9 cellular contexts compared by ENCODE assay signal in the genomic region with DNA sequence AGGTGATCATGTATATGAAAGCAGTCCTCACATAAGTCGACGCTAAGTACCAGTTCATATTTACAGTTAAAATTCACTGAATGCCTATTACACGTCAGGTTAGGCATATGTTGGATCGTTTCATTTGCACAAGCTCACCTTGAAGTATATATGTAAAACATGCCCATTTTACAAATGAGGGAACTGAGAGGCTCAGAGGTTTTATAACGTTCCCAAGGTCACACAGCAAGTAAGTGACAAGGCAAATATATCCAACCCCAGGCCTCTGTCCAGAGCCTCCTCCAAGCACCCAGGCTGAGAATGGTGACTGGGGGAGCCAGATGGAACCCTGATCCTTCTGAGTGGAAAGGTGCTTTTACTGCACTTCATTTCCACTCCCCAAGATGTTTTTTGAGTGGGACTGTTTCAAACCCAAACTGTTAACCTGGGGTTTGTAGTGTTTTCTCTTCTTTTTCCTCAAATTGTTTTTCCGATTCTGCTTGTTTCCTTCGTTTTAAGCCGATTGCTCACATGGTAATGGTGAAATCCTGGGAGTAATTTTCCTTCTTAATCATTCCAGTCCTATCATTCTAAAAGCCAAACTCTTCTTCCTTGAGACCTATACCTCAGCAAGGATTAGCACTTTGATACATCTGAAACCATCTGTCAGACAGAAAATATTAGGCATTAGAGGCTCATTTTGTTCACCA. TPM values are rescaled to one million over a fixed set of nuclear protein-coding genes. Genes with fewer than 3 reads are reported as not detected.
DNase-seq lines count a peak whose midpoint lies in the region; ATAC-seq, FAIRE-seq and TF ChIP-seq lines count a peak whose summit lies in the region.
"Had no signal": no experiment of that assay in that cellular context is flagged by ENCODE, and none has a peak within 500 bp of the region (broad histone marks: within the 10 kb centered on the region; RNA-seq: fewer than 3 reads in every experiment).

No MANE protein-coding gene starts in this region.

- ATAC-seq in psoas muscle, result peak in 1 of 4 donors; percentile 18

- DNase-seq in DMS 273 (lab: John Stamatoyannopoulos, UW; ENCODE audit: unreplicated experiment) (peak; percentile 30), DMS 273 treated with DMSO at 0.1 percent for 48 hours (lab: John Stamatoyannopoulos, UW) (no peak), OCI-M1 (lab: John Stamatoyannopoulos, UW) (peak; percentile 61), epithelial cell of prostate (ENCODE audit: low read depth, low spot score) (no peak), psoas muscle (no peak), DMS53 (lab: John Stamatoyannopoulos, UW) (no peak), GM12891 (ENCODE audit: insufficient read length, low spot score) (no peak), NCI-H1105 treated with DMSO at 0.1 percent for 48 hours (lab: John Stamatoyannopoulos, UW) (no peak)

- no peaks in the 10 kb centered on the region for H3K27me3 ChIP-seq in psoas muscle (ENCODE audit: insufficient read depth in 3 of 3, low read length in 2 of 3)

- FAIRE-seq in GM12891 (lab: Jason Lieb, UNC), result no peak
- FAIRE-seq: A204.1 had no signal

- H3K36me3 ChIP-seq in psoas muscle (ENCODE audit: insufficient read depth in 1 of 2, low read depth in 1 of 2), result peaks cover 0 to 3% of the 10 kb centered on the region in 2 donors

- no peaks in the 10 kb centered on the region for H3K9me3 ChIP-seq in psoas muscle

- H3K27ac ChIP-seq in epithelial cell of prostate (peak overlapping the region; percentile 84), psoas muscle (peak overlapping the region; percentile 97)

- H3K4me3 ChIP-seq in psoas muscle, result peak overlapping the region; percentile 93

- WGBS in psoas muscle, 3 donors, result 26 to 38% (median 34%) methylated on average over 8 of the region's 8 CpGs

- intact Hi-C loops in psoas muscle (cut with DNase I), result loop anchor here in 1 of 2 donors (5.0 kb wide), 1 partner anchor 172 kb away; no protein-coding TSS in a partner anchor

- TF ChIP-seq CTCF in psoas muscle (IDR thresholded peaks at IDR 0.05), result no peak

- H3K4me1 ChIP-seq in psoas muscle, result peaks cover 16% of the 10 kb centered on the region

- no peak for TF ChIP-seq POLR2A in GM12891 (IDR thresholded peaks at IDR 0.05; ENCODE audit: low read depth, low read length)

TF ChIP-seq in GM12891, 5 proteins besides CTCF, POLR2A, EP300 and RAD21:
- TF ChIP-seq TAF1 (IDR thresholded peaks at IDR 0.05; ENCODE audit: low read depth, low read length), result no peak
- TF ChIP-seq POU2F2 (IDR thresholded peaks at IDR 0.05; ENCODE audit: low read depth, low read length), result no peak
- no peak for TF ChIP-seq SPI1 (IDR thresholded peaks at IDR 0.05; ENCODE audit: low read depth, low read length)
- no peak for TF ChIP-seq PAX5 (IDR thresholded peaks at IDR 0.05; ENCODE audit: insufficient read depth, low read length, severe bottlenecking)
- TF ChIP-seq POLR2AphosphoS5 (IDR thresholded peaks at IDR 0.05; ENCODE audit: low read depth, low read length), result no peak

RNA-seq across cellular contexts. Expression of a gene that starts 0.8 kb away (rescaled TPM):
- 10 to 100 TPM; 30.9 to 47.6 (median 38.8) TPM for total RNA-seq in psoas muscle
- polyA plus RNA-seq in psoas muscle, result 100 to 1,000 TPM in 1 of 3 donors, 10 to 100 TPM in 2; 51.6 to 100 (median 59.0) TPM
- polyA plus RNA-seq in GM12891 (2012; ENCODE audit: low read depth, missing spikeins), result 31.2 TPM

RNA-seq across cellular contexts. Expression of a gene that starts 52.0 kb away (rescaled TPM):
- 1 to 10 TPM; 1.4 to 4.3 (median 3.0) TPM for total RNA-seq in psoas muscle
- 1 to 10 TPM; 1.0 to 1.6 (median 1.3) TPM for polyA plus RNA-seq in psoas muscle
- 42.4 TPM for polyA plus RNA-seq in GM12891 (2012; ENCODE audit: low read depth, missing spikeins)

Comparison
In these comparisons a context has a peak if more than half of its experiments do, and no peak if none do; other contexts are left out.
1. DNase-seq: peak in DMS 273 (single experiment) and OCI-M1 (single experiment); none in DMS 273 treated with DMSO at 0.1 percent for 48 hours (single experiment), epithelial cell of prostate (single experiment), psoas muscle (0 of 2), DMS53 (single experiment), GM12891 (single experiment) and NCI-H1105 treated with DMSO at 0.1 percent for 48 hours (single experiment).